ENCODE assay signal across 1 cellular context in genomic region chr2:64592994-64593655, GRCh38.
TF ChIP-seq lines count a peak whose summit lies in the region.

No MANE protein-coding gene starts in this region.

TF ChIP-seq in H1, 55 proteins besides CTCF, POLR2A, EP300 and RAD21 (continued from another document):
- TF ChIP-seq, protein P1, sequence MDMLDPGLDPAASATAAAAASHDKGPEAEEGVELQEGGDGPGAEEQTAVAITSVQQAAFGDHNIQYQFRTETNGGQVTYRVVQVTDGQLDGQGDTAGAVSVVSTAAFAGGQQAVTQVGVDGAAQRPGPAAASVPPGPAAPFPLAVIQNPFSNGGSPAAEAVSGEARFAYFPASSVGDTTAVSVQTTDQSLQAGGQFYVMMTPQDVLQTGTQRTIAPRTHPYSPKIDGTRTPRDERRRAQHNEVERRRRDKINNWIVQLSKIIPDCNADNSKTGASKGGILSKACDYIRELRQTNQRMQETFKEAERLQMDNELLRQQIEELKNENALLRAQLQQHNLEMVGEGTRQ (IDR thresholded peaks at IDR 0.05; ENCODE audit: low read length): 0 out of 2 replicates have a peak, but pooled peaks have one; percentile 38
